ENCODE assay signal across 9 cellular contexts in genomic region chr16:77213542-77214108, GRCh38. TPM values are rescaled to one million over a fixed set of nuclear protein-coding genes. Genes with fewer than 3 reads are reported as not detected.
A peak's percentile ranks its signal among the peaks of the same experiment; 100 is the strongest.
DNase-seq lines count a peak whose midpoint lies in the region; ATAC-seq and TF ChIP-seq lines count a peak whose summit lies in the region.
"Had no signal": no experiment of that assay in that cellular context is flagged by ENCODE, and none has a peak within 500 bp of the region (broad histone marks: within the 10 kb centered on the region; RNA-seq: fewer than 3 reads in every experiment).

No MANE protein-coding gene starts in this region.

- CTCF ChIA-PET in PC-9 (lab: Charles Lee), result interaction anchor here (0.6 kb wide), 1 partner anchor 9 kb away, joined by 3 read pairs; no protein-coding TSS in a partner anchor

- H3K36me3 ChIP-seq in PC-9 (ENCODE audit: low read depth), result no peaks in the 10 kb centered on the region

- H3K9me2 ChIP-seq in PC-9 (ENCODE audit: insufficient read depth), result no peaks in the 10 kb centered on the region

- peak overlapping the region; percentile 78; the same call in 1 of the 2 replicates for H3K4me3 ChIP-seq in PC-9

- H3K4me2 ChIP-seq in PC-9, result peak overlapping the region; percentile 77

- ATAC-seq in esophagus mucosa, result peak; percentile 79

- DNase-seq in DMS53 (lab: John Stamatoyannopoulos, UW) (peak; percentile 22), DMS53 treated with DMSO at 0.1 percent for 48 hours (lab: John Stamatoyannopoulos, UW; ENCODE audit: unreplicated experiment) (no peak), PC-9 (peak; percentile 77 to 88), pons (ENCODE audit: low spot score) (peak; percentile 53), NCI-H146 (lab: John Stamatoyannopoulos, UW) (no peak), NCI-H2081 (lab: John Stamatoyannopoulos, UW) (no peak)
- no peak for DNase-seq in activated CD4-positive, alpha-beta T cell treated with anti-CD3 and anti-CD28 coated beads for 48 hours

- no peaks in the 10 kb centered on the region for H3K27me3 ChIP-seq in PC-9 (ENCODE audit: insufficient read depth, low read depth)

- peaks cover 3% of the 10 kb centered on the region; the same call in 1 of the 2 replicates for H4K20me1 ChIP-seq in PC-9 (ENCODE audit: insufficient read depth)

- H3K9me3 ChIP-seq in PC-9 (ENCODE audit: insufficient read depth, low read depth), result no peaks in the 10 kb centered on the region

- intact Hi-C loops in PC-9 (cut with micrococcal nuclease; ENCODE audit: unreplicated experiment), result loop anchor here (2.0 kb wide), 1 partner anchor 23 kb away; the partner anchor contains the start of gene MON1B

- peaks cover 14% of the 10 kb centered on the region for H3F3A ChIP-seq in PC-9 (ENCODE audit: insufficient read depth, low read depth)

- H3K27ac ChIP-seq in PC-9, result no peak overlapping the region
- H3K27ac ChIP-seq: SK-N-MC had no signal

- H3K4me1 ChIP-seq in PC-9 (replicated peaks; ENCODE audit: insufficient read depth), result peaks cover 18% of the 10 kb centered on the region

- BruUV-seq in PC-9 (replicated peaks; lab: Mats Ljungman, UMichigan), result no TSS peak

- H3K79me2 ChIP-seq in PC-9 (ENCODE audit: low read depth), result 0 out of 2 replicates have a peak, but pooled peaks cover 5% of the 10 kb centered on the region

- POLR2A ChIA-PET in PC-9 (lab: Charles Lee; ENCODE audit: unreplicated experiment), result interaction anchor here (0.7 kb wide), 1 partner anchor 8 kb away, joined by 3 read pairs; no protein-coding TSS in a partner anchor

- TF ChIP-seq CTCF in PC-9 (conservative IDR thresholded peaks at IDR 0.05), result no peak

- H2AFZ ChIP-seq in PC-9, result no peak overlapping the region

RNA-seq across cellular contexts. Expression of gene SYCE1L, which starts 14.4 kb away (rescaled TPM):
- total RNA-seq in PC-9 (2021) (6.2 and 17.9 TPM in 2 replicates), esophagus mucosa (6.0 TPM)

RNA-seq across cellular contexts. Expression of gene MON1B, which starts 22.6 kb away (rescaled TPM):
- total RNA-seq in PC-9 (2021), result 57.2 and 57.5 TPM in 2 replicates
- total RNA-seq in esophagus mucosa, result 29.0 TPM

Comparison
In these comparisons a context has a peak if more than half of its experiments do, and no peak if none do; other contexts are left out.
1. DNase-seq: peak in DMS53 (single experiment), PC-9 (2 of 2) and pons (single experiment); none in DMS53 treated with DMSO at 0.1 percent for 48 hours (single experiment), NCI-H146 (single experiment), NCI-H2081 (0 of 2) and activated CD4-positive, alpha-beta T cell treated with anti-CD3 and anti-CD28 coated beads for 48 hours (single experiment).